ENCODE assay signal across 11 cellular contexts in the genomic region with DNA sequence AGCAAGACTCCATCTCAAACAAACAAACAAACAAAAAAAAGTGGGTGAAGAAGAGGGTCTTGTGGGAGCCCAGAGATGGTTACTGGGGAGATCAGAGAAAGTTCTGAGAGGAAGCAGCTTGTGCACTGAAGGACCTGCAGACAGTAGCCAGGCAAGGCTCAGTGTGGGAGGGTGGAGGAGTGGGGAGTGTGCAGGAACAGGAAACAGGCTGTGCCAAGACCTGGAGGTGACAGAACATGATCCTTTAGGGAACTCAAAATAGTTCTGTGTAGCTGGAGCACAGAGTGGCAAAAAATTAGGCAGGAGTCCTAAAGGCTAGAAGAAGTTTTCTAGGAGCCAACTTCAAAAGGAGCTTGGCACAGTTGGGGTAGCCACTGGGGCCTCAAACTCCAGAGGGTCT. TPM values are rescaled to one million over a fixed set of nuclear protein-coding genes. Genes with fewer than 3 reads are reported as not detected.
DNase-seq lines count a peak whose midpoint lies in the region; ATAC-seq, FAIRE-seq and TF ChIP-seq lines count a peak whose summit lies in the region.
"Had no signal": no experiment of that assay in that cellular context is flagged by ENCODE, and none has a peak within 500 bp of the region (broad histone marks: within the 10 kb centered on the region; RNA-seq: fewer than 3 reads in every experiment).

No MANE protein-coding gene starts in this region.

- no peak overlapping the region for H3K27ac ChIP-seq in cardiac muscle cell
- H3K27ac ChIP-seq in suprapubic skin, result peak overlapping the region; percentile 0

- H3K4me1 Mint-ChIP-seq in immature natural killer cell, result peaks cover 7 to 8% of the 10 kb centered on the region in 2 donors

- no peaks in the 10 kb centered on the region for H3K27me3 ChIP-seq in cardiac muscle cell
- H3K27me3 ChIP-seq in suprapubic skin, result no peaks in the 10 kb centered on the region

- no peak overlapping the region for H3K27ac Mint-ChIP-seq in immature natural killer cell
- H3K27ac Mint-ChIP-seq: activated CD8-positive, alpha-beta T cell treated with anti-CD3 and anti-CD28 coated beads for 36 hours had no signal

- no peak for TF ChIP-seq POLR2A in H54 (IDR thresholded peaks at IDR 0.05; ENCODE audit: low read depth, low read length)
- TF ChIP-seq POLR2A in suprapubic skin (IDR thresholded peaks at IDR 0.05), result no peak

- peaks cover 3% of the 10 kb centered on the region for H3K4me1 ChIP-seq in cardiac muscle cell (ENCODE audit: low read depth)
- peaks cover 8% of the 10 kb centered on the region for H3K4me1 ChIP-seq in suprapubic skin

- DNase-seq in H54 (ENCODE audit: insufficient read length, low spot score) (no peak), RPMI7951 (ENCODE audit: low read depth) (peak; percentile 15), cardiac muscle cell (ENCODE audit: low read depth in 1 of 2, low spot score in 1 of 2) (peak; percentile 6 to 60), suprapubic skin (ENCODE audit: low spot score in 2 of 2) (peak in 1 of 2 donors; percentile 75), immature natural killer cell (no peak)
- DNase-seq: activated CD8-positive, alpha-beta T cell treated with anti-CD3 and anti-CD28 coated beads for 36 hours; activated naive CD4-positive, alpha-beta T cell treated with Interleukin-2 at 50 U/mL for 16 hours; H7 had no signal

- no peaks in the 10 kb centered on the region for H3K9me3 Mint-ChIP-seq in immature natural killer cell
- H3K9me3 Mint-ChIP-seq: activated CD8-positive, alpha-beta T cell treated with anti-CD3 and anti-CD28 coated beads for 36 hours had no signal

- peaks cover 0 to 9% (median 8%) of the 10 kb centered on the region in 3 donors for H3K27me3 Mint-ChIP-seq in immature natural killer cell (ENCODE audit: low read depth in 3 of 3)
- H3K27me3 Mint-ChIP-seq: activated CD8-positive, alpha-beta T cell treated with anti-CD3 and anti-CD28 coated beads for 36 hours had no signal

- H3K4me3 ChIP-seq in cardiac muscle cell, result no peak overlapping the region
- H3K4me3 ChIP-seq in suprapubic skin, result no peak overlapping the region

- no peak overlapping the region for H3K4me3 Mint-ChIP-seq in immature natural killer cell
- H3K4me3 Mint-ChIP-seq: activated CD8-positive, alpha-beta T cell treated with anti-CD3 and anti-CD28 coated beads for 36 hours had no signal

- H3K36me3 ChIP-seq in cardiac muscle cell (no peaks in the 10 kb centered on the region), suprapubic skin (no peaks in the 10 kb centered on the region)

- ATAC-seq in GM21529 (IDR thresholded peaks at IDR 0.05; ENCODE audit: unreplicated experiment), result no peak
- ATAC-seq in GM21825 (IDR thresholded peaks at IDR 0.05; ENCODE audit: unreplicated experiment), result no peak
- ATAC-seq: activated CD8-positive, alpha-beta T cell treated with anti-CD3 and anti-CD28 coated beads for 36 hours had no signal

- H3K36me3 Mint-ChIP-seq in immature natural killer cell, result no peaks in the 10 kb centered on the region

- H3K9me3 ChIP-seq in cardiac muscle cell (ENCODE audit: low read depth), result no peaks in the 10 kb centered on the region
- H3K9me3 ChIP-seq in suprapubic skin, result no peaks in the 10 kb centered on the region

- no peak for TF ChIP-seq CTCF in cardiac muscle cell (IDR thresholded peaks at IDR 0.05; ENCODE audit: low read depth, low read length)
- no peak for TF ChIP-seq CTCF in suprapubic skin (IDR thresholded peaks at IDR 0.05)

- TF ChIP-seq EP300 in suprapubic skin (IDR thresholded peaks at IDR 0.05), result no peak

- peak; percentile 69 for FAIRE-seq in H54 (lab: Jason Lieb, UNC)
- FAIRE-seq: colon had no signal

RNA-seq across cellular contexts. Expression of a gene that starts 19.2 kb away (rescaled TPM):
- 109 and 140 TPM in 2 replicates for total RNA-seq in RPMI7951 (2014; rRNA removed; shearing (Covaris generic))
- total RNA-seq in cardiac muscle cell (49.4 and 68.7 TPM in 2 replicates), suprapubic skin (10 to 100 TPM; 35.0 to 49.6 (median 45.2) TPM)
- polyA plus RNA-seq in cardiac muscle cell (55.3 and 95.4 TPM in 2 replicates), immature natural killer cell (10 to 100 TPM; 21.5 to 41.8 (median 34.1) TPM)

RNA-seq across cellular contexts. Expression of a gene that starts 54.2 kb away (rescaled TPM):
- total RNA-seq in RPMI7951 (2014; rRNA removed; shearing (Covaris generic)), result 12.4 and 12.7 TPM in 2 replicates
- total RNA-seq in cardiac muscle cell, result 10.6 and 27.2 TPM in 2 replicates
- polyA plus RNA-seq in cardiac muscle cell, result 77.5 and 102 TPM in 2 replicates
- 10 to 100 TPM; 34.8 to 71.6 (median 59.1) TPM for total RNA-seq in suprapubic skin
- 10 to 100 TPM; 33.9 to 53.7 (median 39.1) TPM for polyA plus RNA-seq in immature natural killer cell

Comparison
In these comparisons a context has a peak if more than half of its experiments do, and no peak if none do; other contexts are left out.
1. DNase-seq: peak in RPMI7951 (single experiment) and cardiac muscle cell (2 of 2); none in H54 (single experiment) and immature natural killer cell (0 of 3).